35 cellular contexts compared by ENCODE assay signal in the genomic region with DNA sequence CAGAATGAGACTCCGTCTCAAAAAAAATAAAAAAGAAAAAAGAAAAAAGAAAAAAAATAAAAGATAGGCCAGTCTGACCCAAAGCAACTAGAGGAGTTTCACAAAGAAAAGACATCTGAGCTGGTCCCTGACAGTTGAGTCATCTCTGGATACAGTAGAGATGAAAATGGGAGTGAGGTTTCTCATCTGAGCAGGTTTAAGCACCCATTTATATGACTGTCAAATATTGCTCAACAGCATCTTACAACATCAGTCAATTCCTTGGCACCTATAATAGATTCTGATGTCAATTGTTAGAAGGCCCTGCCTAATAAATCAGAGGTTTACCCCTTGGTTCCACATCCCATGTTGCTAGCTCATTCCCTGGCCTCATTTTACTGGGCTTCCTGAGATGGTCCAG.
"Had no signal": no experiment of that assay in that cellular context is flagged by ENCODE, and none has a peak within 500 bp of the region (broad histone marks: within the 10 kb centered on the region; RNA-seq: fewer than 3 reads in every experiment).

No MANE protein-coding gene starts in this region.

- H3K36me3 ChIP-seq: MG63 had no signal

- H3K4me3 ChIP-seq: MG63 had no signal

- DNase-seq: Karpas-422, Kasumi-1, MG63, MM.1S, MV-4-11, NCI-H1048, NCI-H1092, NCI-H1092 treated with DMSO at 0.1 percent for 48 hours, NCI-H1105, NCI-H1105 treated with DMSO at 0.1 percent for 48 hours, NCI-H1417, NCI-H1417 treated with DMSO at 0.1 percent for 48 hours, NCI-H1436, NCI-H1436 treated with DMSO at 0.1 percent for 48 hours, NCI-H146, NCI-H1694, NCI-H1694 treated with DMSO at 0.1 percent for 48 hours, NCI-H187, NCI-H187 treated with DMSO at 0.1 percent for 48 hours, NCI-H1930, NCI-H2029, NCI-H2029 treated with DMSO at 0.1 percent for 48 hours, NCI-H2081, NCI-H2081 treated with DMSO at 0.1 percent for 48 hours, NCI-H2107, NCI-H2171, NCI-H2171 treated with DMSO at 0.1 percent for 48 hours, NCI-H2227 treated with DMSO at 0.1 percent for 48 hours, NCI-H226, NCI-H345, NCI-H446, NCI-H446 treated with DMSO at 0.1 percent for 48 hours, NCI-H510A, NCI-H510A treated with DMSO at 0.1 percent for 48 hours had no signal

- H3K9me3 ChIP-seq: MG63 had no signal

- H3K27me3 ChIP-seq: MG63 had no signal

- H3K27ac ChIP-seq: KMS-11 had no signal
